In genomic region chr3:27194494-27194893, GRCh38 we compare ENCODE assay signal across 1 cellular context.
TF ChIP-seq lines count a peak whose summit lies in the region.

No MANE protein-coding gene starts in this region.

TF ChIP-seq in HEK293T, 16 proteins besides CTCF, POLR2A, EP300 and RAD21 (continued from another document):
- TF ChIP-seq NFRKB (IDR thresholded peaks at IDR 0.05) (no peak), SUZ12 (IDR thresholded peaks at IDR 0.05) (no peak), FOXA1 (IDR thresholded peaks at IDR 0.05) (no peak), LEF1 (IDR thresholded peaks at IDR 0.05; ENCODE audit: borderline replicate concordance) (no peak), BHLHE40 (IDR thresholded peaks at IDR 0.05; ENCODE audit: borderline replicate concordance) (no peak), L3MBTL2 (conservative IDR thresholded peaks at IDR 0.05) (no peak), ZNF384 (IDR thresholded peaks at IDR 0.05) (no peak), HDGF (IDR thresholded peaks at IDR 0.05; ENCODE audit: borderline replicate concordance) (no peak)
